ENCODE assay signal across 12 cellular contexts in the genomic region with DNA sequence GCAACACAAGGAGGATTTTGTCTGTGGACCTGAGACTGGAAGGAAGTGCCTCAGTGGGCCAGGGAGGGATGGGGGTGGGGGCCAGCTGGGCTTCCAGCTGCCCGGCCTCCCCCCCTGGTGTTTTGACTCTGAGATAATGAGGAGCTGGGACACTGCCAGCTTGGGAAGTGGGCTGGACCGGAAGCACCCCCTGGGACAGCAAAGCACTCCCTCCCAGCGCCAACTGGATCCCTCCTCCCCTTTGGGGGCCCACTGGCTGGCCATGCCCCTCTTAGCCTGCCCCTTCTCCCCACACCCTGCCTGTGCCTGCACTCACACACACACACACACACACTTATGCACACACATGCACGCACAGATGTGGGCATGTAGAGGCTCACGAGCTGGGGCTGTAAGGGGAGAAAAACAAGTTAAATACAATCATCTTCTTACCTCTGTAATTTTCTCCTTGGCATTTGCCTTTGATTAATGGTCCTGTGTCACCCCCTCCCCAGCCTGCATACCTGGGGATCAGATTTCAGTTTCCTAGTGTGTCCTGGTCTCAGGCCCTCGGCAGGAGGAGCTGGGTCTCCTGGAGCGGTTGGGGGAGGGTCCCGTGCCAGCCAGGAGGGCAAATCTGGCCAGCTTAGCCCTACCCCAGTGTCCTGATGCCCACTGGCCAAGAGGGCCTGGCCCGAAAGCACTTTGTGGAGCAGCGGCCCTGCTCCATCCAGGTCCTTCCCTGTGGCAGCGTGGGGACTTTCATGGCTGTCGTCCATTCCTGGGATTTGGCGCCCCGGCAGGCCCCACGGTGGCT. TPM values are rescaled to one million over a fixed set of nuclear protein-coding genes. Genes with fewer than 3 reads are reported as not detected.
DNase-seq lines count a peak whose midpoint lies in the region; TF ChIP-seq lines count a peak whose summit lies in the region.
"Had no signal": no experiment of that assay in that cellular context is flagged by ENCODE, and none has a peak within 500 bp of the region (broad histone marks: within the 10 kb centered on the region; RNA-seq: fewer than 3 reads in every experiment).

No MANE protein-coding gene starts in this region.

- H3K9me3 ChIP-seq in OCI-LY3 (ENCODE audit: insufficient read depth, low read length) = no peaks in the 10 kb centered on the region

- H3K9ac ChIP-seq in OCI-LY3 (ENCODE audit: low read length) = peak overlapping the region; percentile 100

- DNase-seq in NCI-H1105 treated with DMSO at 0.1 percent for 48 hours (lab: John Stamatoyannopoulos, UW) = peak; percentile 21
- no peak for DNase-seq in NCI-H1105 (lab: John Stamatoyannopoulos, UW)
- peak; percentile 82 for DNase-seq in islet precursor cell
- no peak for DNase-seq in AG08396 (ENCODE audit: low spot score)
- DNase-seq in AG20443 (ENCODE audit: low spot score) = no peak
- DNase-seq in HuH-7.5 (ENCODE audit: low spot score) = no peak
- DNase-seq: cortex of kidney, GF-D8, HCEC 1CT had no signal

- H3K4me2 ChIP-seq in OCI-LY3 (ENCODE audit: low read length) = peak overlapping the region; percentile 96

- H3K27ac ChIP-seq in OCI-LY3 (ENCODE audit: low read length) (peak overlapping the region; percentile 99), temporal lobe (ENCODE audit: low read depth, low read length) (peak overlapping the region; percentile 95)

- peak overlapping the region; percentile 100 for H3K4me3 ChIP-seq in OCI-LY3 (ENCODE audit: low read length)

- no peak overlapping the region for H2AFZ ChIP-seq in OCI-LY3 (ENCODE audit: low read depth, low read length)

- H3K36me3 ChIP-seq in OCI-LY3 (replicated peaks; ENCODE audit: low read depth, low read length) = peaks cover 43% of the 10 kb centered on the region

- H3K27me3 ChIP-seq in OCI-LY3 (ENCODE audit: low read depth, low read length) = no peaks in the 10 kb centered on the region

- TF ChIP-seq CTCF in OCI-LY3 (IDR thresholded peaks at IDR 0.05; ENCODE audit: low read depth, low read length) = no peak

- H3K4me1 ChIP-seq in OCI-LY3 (ENCODE audit: low read length) = peaks cover 80% of the 10 kb centered on the region

- peaks cover 93% of the 10 kb centered on the region for H3K79me2 ChIP-seq in OCI-LY3 (ENCODE audit: low read length)

- H4K20me1 ChIP-seq in OCI-LY3 (ENCODE audit: insufficient read depth, low read length) = peaks cover 12% of the 10 kb centered on the region; the same call in 1 of the 2 replicates

RNA-seq across cellular contexts. Expression of gene ITM2C, which starts 3.6 kb away (rescaled TPM):
- total RNA-seq in temporal lobe = 116 TPM

RNA-seq across cellular contexts. Expression of gene GPR55, which starts 56.7 kb away (rescaled TPM):
- not detected for total RNA-seq in temporal lobe
- total RNA-seq: glomerular endothelial cell had no signal

Comparison
In these comparisons a context has a peak if more than half of its experiments do, and no peak if none do; other contexts are left out.
1. DNase-seq: peak in NCI-H1105 treated with DMSO at 0.1 percent for 48 hours (single experiment) and islet precursor cell (single experiment); none in NCI-H1105 (single experiment), AG08396 (single experiment), AG20443 (single experiment) and HuH-7.5 (single experiment).